ENCODE assay signal across 31 cellular contexts in genomic region chrX:130545796-130546195, GRCh38.
"Had no signal": no experiment of that assay in that cellular context is flagged by ENCODE, and none has a peak within 500 bp of the region (broad histone marks: within the 10 kb centered on the region; RNA-seq: fewer than 3 reads in every experiment).

No MANE protein-coding gene starts in this region.

- DNase-seq: Kasumi-1, MG63, MM.1S, MV-4-11, NCI-H1048, NCI-H1092, NCI-H1092 treated with DMSO at 0.1 percent for 48 hours, NCI-H1105, NCI-H1105 treated with DMSO at 0.1 percent for 48 hours, NCI-H1417, NCI-H1417 treated with DMSO at 0.1 percent for 48 hours, NCI-H1436, NCI-H1436 treated with DMSO at 0.1 percent for 48 hours, NCI-H146, NCI-H1694, NCI-H1694 treated with DMSO at 0.1 percent for 48 hours, NCI-H187, NCI-H187 treated with DMSO at 0.1 percent for 48 hours, NCI-H1930, NCI-H2029, NCI-H2029 treated with DMSO at 0.1 percent for 48 hours, NCI-H2081, NCI-H2081 treated with DMSO at 0.1 percent for 48 hours, NCI-H2107, NCI-H2171, NCI-H2171 treated with DMSO at 0.1 percent for 48 hours, NCI-H2227 treated with DMSO at 0.1 percent for 48 hours, NCI-H226, NCI-H345, NCI-H510A, NCI-H510A treated with DMSO at 0.1 percent for 48 hours had no signal

- H3K36me3 ChIP-seq: MG63 had no signal

- H3K9me3 ChIP-seq: MG63 had no signal

- H3K4me3 ChIP-seq: MG63 had no signal

- H3K27me3 ChIP-seq: MG63 had no signal
